8 cellular contexts compared by ENCODE assay signal in the genomic region with DNA sequence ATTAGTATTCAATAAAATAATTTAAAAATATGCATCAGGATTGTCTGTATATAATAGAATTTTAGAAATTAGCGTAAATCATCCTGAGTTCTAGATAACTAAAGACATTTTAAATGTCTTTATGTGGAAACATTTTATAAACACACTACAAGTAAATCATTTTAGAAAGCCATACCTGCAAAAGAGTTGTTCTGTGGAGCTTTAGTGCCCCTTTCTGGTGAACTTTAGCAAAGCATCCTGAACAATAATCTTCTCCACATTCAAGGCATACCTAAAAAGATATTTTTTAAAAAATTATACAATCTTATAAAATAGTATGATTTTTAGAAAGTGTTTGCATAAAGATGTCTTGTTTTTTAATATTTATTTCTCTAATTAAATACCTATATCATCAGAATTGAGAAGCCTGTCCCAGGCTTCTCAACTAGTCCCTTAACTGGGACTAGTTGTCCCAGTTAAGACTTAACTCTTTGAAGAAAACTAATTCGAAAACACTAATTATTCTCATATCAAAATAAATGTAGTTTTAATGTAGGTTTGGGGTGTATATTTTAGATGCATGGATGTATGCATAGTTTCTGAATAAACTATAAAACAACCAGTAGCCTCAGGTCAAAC. TPM values are rescaled to one million over a fixed set of nuclear protein-coding genes. Genes with fewer than 3 reads are reported as not detected.
DNase-seq lines count a peak whose midpoint lies in the region; ATAC-seq and TF ChIP-seq lines count a peak whose summit lies in the region.
"Had no signal": no experiment of that assay in that cellular context is flagged by ENCODE, and none has a peak within 500 bp of the region (broad histone marks: within the 10 kb centered on the region; RNA-seq: fewer than 3 reads in every experiment).

No MANE protein-coding gene starts in this region.

- no peaks in the 10 kb centered on the region for H3K27me3 ChIP-seq in MM.1S (replicated peaks; ENCODE audit: insufficient read depth, low read length)
- no peaks in the 10 kb centered on the region for H3K27me3 ChIP-seq in adrenal gland
- no peaks in the 10 kb centered on the region for H3K27me3 ChIP-seq in aorta (ENCODE audit: control insufficient read depth in 1 of 2, insufficient read depth in 2 of 2, low read length in 1 of 2)

- in situ Hi-C loops in GM13977 (cut with MboI; ENCODE audit: low pct_unique_long_range_greater_than_20kb, low sequenced_read_pairs, unreplicated experiment), result no loop called here

- no peaks in the 10 kb centered on the region for H3K4me1 Mint-ChIP-seq in mesothelial cell of epicardium
- no peaks in the 10 kb centered on the region for H3K4me1 Mint-ChIP-seq in stimulated activated naive CD8-positive, alpha-beta T cell treated with anti-CD3 and anti-CD28 coated beads, Interleukin-15, amount 100 ng/mL, for 72 hours

- H2AFZ ChIP-seq in MM.1S (ENCODE audit: low read length), result peak overlapping the region; percentile 29; the same call in 1 of the 2 replicates

- TF ChIP-seq POLR2A in adrenal gland (IDR thresholded peaks at IDR 0.05), result no peak

- H3K36me3 Mint-ChIP-seq in mesothelial cell of epicardium, result no peaks in the 10 kb centered on the region

- H3K4me1 ChIP-seq in MM.1S (ENCODE audit: low read length) (peaks cover 7% of the 10 kb centered on the region; the same call in 1 of the 2 replicates), adrenal gland (replicated peaks in 1 of 2) (no peaks in the 10 kb centered on the region), aorta (ENCODE audit: control insufficient read depth in 1 of 2, insufficient read depth in 2 of 2, low read length in 2 of 2) (no peaks in the 10 kb centered on the region)

- H3K4me2 ChIP-seq in MM.1S (ENCODE audit: low read depth, low read length), result peak overlapping the region; percentile 17; the same call in 1 of the 2 replicates

- H3K79me2 ChIP-seq in MM.1S (ENCODE audit: low read length), result no peaks in the 10 kb centered on the region

- H3F3A ChIP-seq in MM.1S (ENCODE audit: insufficient read depth, low read length), result no peaks in the 10 kb centered on the region

- H3K27ac ChIP-seq in MM.1S (ENCODE audit: low read length) (no peak overlapping the region), adrenal gland (no peak overlapping the region), aorta (ENCODE audit: low read depth in 1 of 2, low read length in 2 of 2) (no peak overlapping the region)

- peaks cover 4% of the 10 kb centered on the region for H3K9me3 Mint-ChIP-seq in mesothelial cell of epicardium
- H3K9me3 Mint-ChIP-seq in stimulated activated naive CD8-positive, alpha-beta T cell treated with anti-CD3 and anti-CD28 coated beads, Interleukin-15, amount 100 ng/mL, for 72 hours, result no peaks in the 10 kb centered on the region

- H3K9me2 ChIP-seq in MM.1S (replicated peaks; ENCODE audit: insufficient read depth, low read length), result no peaks in the 10 kb centered on the region

- no peak overlapping the region for H3K4me3 Mint-ChIP-seq in mesothelial cell of epicardium
- no peak overlapping the region for H3K4me3 Mint-ChIP-seq in stimulated activated naive CD8-positive, alpha-beta T cell treated with anti-CD3 and anti-CD28 coated beads, Interleukin-15, amount 100 ng/mL, for 72 hours

- no peaks in the 10 kb centered on the region for H4K20me1 ChIP-seq in MM.1S (ENCODE audit: insufficient read depth, low read length)

- 22 to 33% (median 28%) methylated on average over 2 of the region's 2 CpGs for WGBS in adrenal gland, 4 donors
- WGBS in aorta, 2 donors, result 19 to 23% methylated on average over 2 of the region's 2 CpGs

- peaks cover 29% of the 10 kb centered on the region for H3K27me3 Mint-ChIP-seq in mesothelial cell of epicardium (ENCODE audit: low read depth)
- peaks cover 11% of the 10 kb centered on the region for H3K27me3 Mint-ChIP-seq in stimulated activated naive CD8-positive, alpha-beta T cell treated with anti-CD3 and anti-CD28 coated beads, Interleukin-15, amount 100 ng/mL, for 72 hours

- intact Hi-C loops in adrenal gland (cut with DNase I), result no loop called here
- intact Hi-C loops in aorta (cut with DNase I), result no loop called here

- H3K9me3 ChIP-seq in MM.1S (replicated peaks; ENCODE audit: insufficient read depth, low read length) (no peaks in the 10 kb centered on the region), adrenal gland (replicated peaks in 1 of 3) (no peaks in the 10 kb centered on the region), aorta (ENCODE audit: control insufficient read depth, low read length) (no peaks in the 10 kb centered on the region)

- no peak for ATAC-seq in stimulated activated naive CD8-positive, alpha-beta T cell treated with anti-CD3 and anti-CD28 coated beads, Interleukin-15, amount 100 ng/mL, for 72 hours
- no peak for ATAC-seq in aorta (ENCODE audit: low FRiP score)
- ATAC-seq in HG02798 (IDR thresholded peaks at IDR 0.05; ENCODE audit: poor library complexity, unreplicated experiment), result no peak

- DNase-seq in GM13977 (ENCODE audit: low spot score) (peak; percentile 2), MM.1S (peak; percentile 58), adrenal gland (no peak), mesothelial cell of epicardium (ENCODE audit: low spot score in 2 of 2, unreplicated experiment in 2 of 2) (no peak), aorta (no peak)
- DNase-seq in stimulated activated naive CD8-positive, alpha-beta T cell treated with anti-CD3 and anti-CD28 coated beads, Interleukin-15, amount 100 ng/mL, for 72 hours, result no peak

- H3K4me3 ChIP-seq in MM.1S (ENCODE audit: low read length), result no peak overlapping the region
- no peak overlapping the region for H3K4me3 ChIP-seq in adrenal gland
- no peak overlapping the region for H3K4me3 ChIP-seq in aorta (ENCODE audit: low read length in 2 of 2)

- H3K36me3 ChIP-seq in MM.1S (replicated peaks; ENCODE audit: insufficient read depth, low read length) (no peaks in the 10 kb centered on the region), adrenal gland (replicated peaks in 1 of 2) (no peaks in the 10 kb centered on the region), aorta (ENCODE audit: control insufficient read depth in 1 of 2, insufficient read depth in 2 of 2, low read length in 1 of 2) (no peaks in the 10 kb centered on the region)

- no peak overlapping the region for H3K9ac ChIP-seq in MM.1S (ENCODE audit: low read length)

- TF ChIP-seq CTCF in GM13977 (IDR thresholded peaks at IDR 0.05; ENCODE audit: extremely low read depth, insufficient read depth, missing control alignments) (peak; percentile 44), MM.1S (IDR thresholded peaks at IDR 0.05; ENCODE audit: low read length) (peak; percentile 56), adrenal gland (IDR thresholded peaks at IDR 0.05) (peak in 4 of 6 experiments; percentile 35 to 53 (median 46)), mesothelial cell of epicardium (IDR thresholded peaks at IDR 0.05; ENCODE audit: unreplicated experiment) (peak; percentile 53)

- no peak overlapping the region for H3K27ac Mint-ChIP-seq in mesothelial cell of epicardium
- no peak overlapping the region for H3K27ac Mint-ChIP-seq in stimulated activated naive CD8-positive, alpha-beta T cell treated with anti-CD3 and anti-CD28 coated beads, Interleukin-15, amount 100 ng/mL, for 72 hours

RNA-seq across cellular contexts. Expression of a gene that starts 29.7 kb away (rescaled TPM):
- total RNA-seq in adrenal gland, result not detected
- under 1 TPM; 0.18 to 0.64 (median 0.40) TPM for polyA plus RNA-seq in adrenal gland
- 0.70 to 1.9 TPM (median 1.4 TPM) in 3 replicates for total RNA-seq in mesothelial cell of epicardium
- not detected for total RNA-seq in aorta
- polyA plus RNA-seq in aorta, result not detected
- total RNA-seq: mononuclear cell had no signal

Comparison
In these comparisons a context has a peak if more than half of its experiments do, and no peak if none do; other contexts are left out.
1. DNase-seq: peak in GM13977 (single experiment) and MM.1S (single experiment); none in adrenal gland (0 of 7), mesothelial cell of epicardium (0 of 2), stimulated activated naive CD8-positive, alpha-beta T cell treated with anti-CD3 and anti-CD28 coated beads, Interleukin-15, amount 100 ng/mL, for 72 hours (0 of 2) and aorta (0 of 2).
2. Peak in every context shown above with its lines, with median percentiles within 50 percentile points of each other: CTCF ChIP-seq.